ENCODE assay signal across 11 cellular contexts in the genomic region with DNA sequence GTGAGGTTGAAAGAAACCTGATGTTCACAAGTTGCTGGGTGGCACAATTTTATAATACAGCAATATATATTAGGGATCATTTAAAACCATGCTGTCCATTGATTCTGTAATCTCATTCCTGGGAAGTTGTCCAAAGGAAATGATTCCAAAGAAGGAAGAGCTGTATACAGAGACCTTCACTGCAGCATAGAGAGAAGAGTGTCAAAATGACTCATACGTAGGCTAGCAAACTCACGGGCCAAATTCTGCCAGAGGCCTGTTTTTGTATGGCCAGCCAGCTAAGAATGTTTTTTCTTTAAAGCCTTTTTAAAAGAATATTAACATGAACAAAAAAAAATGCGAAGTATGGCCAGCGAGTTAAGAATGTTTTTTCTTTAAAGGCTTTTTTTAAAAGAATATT.
DNase-seq lines count a peak whose midpoint lies in the region; ATAC-seq, FAIRE-seq and TF ChIP-seq lines count a peak whose summit lies in the region.
"Had no signal": no experiment of that assay in that cellular context is flagged by ENCODE, and none has a peak within 500 bp of the region (broad histone marks: within the 10 kb centered on the region; RNA-seq: fewer than 3 reads in every experiment).

No MANE protein-coding gene starts in this region.

- no peaks in the 10 kb centered on the region for H3K79me2 ChIP-seq in osteoblast (ENCODE audit: insufficient read depth, low read length)

- ATAC-seq in HG03280 (IDR thresholded peaks at IDR 0.05; ENCODE audit: unreplicated experiment) (no peak), GM21360 (IDR thresholded peaks at IDR 0.05; ENCODE audit: unreplicated experiment) (no peak)
- ATAC-seq: activated T-helper 17 cell treated with anti-CD3 and anti-CD28 coated beads, Interleukin-2, amount 50 U/mL, for 72 hours; naive thymus-derived CD4-positive, alpha-beta T cell had no signal

- H3K9me3 ChIP-seq in osteoblast (ENCODE audit: low read depth, low read length): no peaks in the 10 kb centered on the region

- no peak for TF ChIP-seq CTCF in osteoblast (IDR thresholded peaks at IDR 0.05; ENCODE audit: extremely low read depth, low read depth, low read length)

- peak; percentile 47 for FAIRE-seq in RCC 7860 (lab: Jason Lieb, UNC)

- DNase-seq in Daoy (ENCODE audit: low read depth): peak; percentile 69
- peak; percentile 49 for DNase-seq in RCC 7860 (ENCODE audit: low spot score)
- DNase-seq in fibroblast of gingiva (ENCODE audit: low read depth): peak; percentile 87
- peak; percentile 93 for DNase-seq in osteoblast (ENCODE audit: insufficient read length, low spot score, missing footprints)
- no peak for DNase-seq in H7
- DNase-seq in hypothalamus (lab: John Stamatoyannopoulos, UW): no peak
- DNase-seq: naive thymus-derived CD4-positive, alpha-beta T cell; NCI-H2029 treated with DMSO at 0.1 percent for 48 hours had no signal

- H3K4me3 ChIP-seq in osteoblast (ENCODE audit: insufficient read depth, low read length) (no peak overlapping the region), H7 (ENCODE audit: insufficient read depth, low read depth, low read length) (no peak overlapping the region)

- H3K4me1 ChIP-seq in osteoblast (ENCODE audit: insufficient read depth, low read length): peaks cover 14% of the 10 kb centered on the region

- H3K27ac ChIP-seq in osteoblast (ENCODE audit: low read depth, low read length): no peak overlapping the region

- no peaks in the 10 kb centered on the region for H3K36me3 ChIP-seq in osteoblast (ENCODE audit: insufficient read depth, low read length)
- no peaks in the 10 kb centered on the region for H3K36me3 ChIP-seq in H7 (replicated peaks; ENCODE audit: control insufficient read depth, insufficient read depth, low read length)

- no peaks in the 10 kb centered on the region for H3K27me3 ChIP-seq in osteoblast (ENCODE audit: insufficient read depth, low read length)
- H3K27me3 ChIP-seq in H7 (ENCODE audit: control insufficient read depth, insufficient read depth, low read length): no peaks in the 10 kb centered on the region

- no peak overlapping the region for H2AFZ ChIP-seq in osteoblast (ENCODE audit: low read length)

- H3K4me2 ChIP-seq in osteoblast (ENCODE audit: insufficient read depth, low read length): peak overlapping the region; percentile 16

- no peaks in the 10 kb centered on the region for H4K20me1 ChIP-seq in osteoblast (ENCODE audit: insufficient read depth, low read length)

Comparison
In these comparisons a context has a peak if more than half of its experiments do, and no peak if none do; other contexts are left out.
1. DNase-seq: peak in Daoy (single experiment), RCC 7860 (single experiment), fibroblast of gingiva (single experiment) and osteoblast (single experiment); none in H7 (single experiment) and hypothalamus (0 of 51).